Comparison of ENCODE assay signal across 1 cellular context in the genomic region with DNA sequence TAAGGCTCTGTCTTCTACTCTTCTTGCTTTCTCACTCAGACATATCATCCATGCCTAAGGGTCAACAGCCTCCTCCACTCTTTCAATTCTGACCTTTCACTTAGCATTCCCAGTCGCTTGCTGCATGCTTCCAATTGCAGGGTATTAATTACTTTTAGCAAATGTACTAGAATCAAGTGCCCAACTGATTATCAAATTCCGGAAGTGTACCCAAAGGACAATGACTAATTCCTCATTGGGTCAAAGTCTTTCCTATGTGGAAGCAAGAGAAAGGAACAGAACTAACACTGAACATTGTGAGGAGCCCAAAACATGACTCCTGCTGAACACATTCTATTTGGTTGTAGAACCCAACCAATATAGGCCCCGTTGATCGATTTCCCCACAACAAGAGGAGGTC.
TF ChIP-seq lines count a peak whose summit lies in the region.

No MANE protein-coding gene starts in this region.

TF ChIP-seq in GM23338, 12 proteins besides CTCF, POLR2A, EP300 and RAD21:
- TF ChIP-seq CREB1 (CRISPR knock-in tag; IDR thresholded peaks at IDR 0.05; ENCODE audit: low read depth) (no peak), POLR2AphosphoS5 (IDR thresholded peaks at IDR 0.05; ENCODE audit: low read depth) (no peak), ZNF114 (CRISPR knock-in tag; IDR thresholded peaks at IDR 0.05) (no peak), JUNB (IDR thresholded peaks at IDR 0.05; ENCODE audit: unreplicated experiment) (no peak), EZH2 (IDR thresholded peaks at IDR 0.05; ENCODE audit: low read depth, unreplicated experiment) (no peak), NANOG (IDR thresholded peaks at IDR 0.05; ENCODE audit: borderline replicate concordance) (no peak), ZNF331 (CRISPR knock-in tag; IDR thresholded peaks at IDR 0.05; ENCODE audit: low read depth) (no peak)
- TF ChIP-seq, protein P1, sequence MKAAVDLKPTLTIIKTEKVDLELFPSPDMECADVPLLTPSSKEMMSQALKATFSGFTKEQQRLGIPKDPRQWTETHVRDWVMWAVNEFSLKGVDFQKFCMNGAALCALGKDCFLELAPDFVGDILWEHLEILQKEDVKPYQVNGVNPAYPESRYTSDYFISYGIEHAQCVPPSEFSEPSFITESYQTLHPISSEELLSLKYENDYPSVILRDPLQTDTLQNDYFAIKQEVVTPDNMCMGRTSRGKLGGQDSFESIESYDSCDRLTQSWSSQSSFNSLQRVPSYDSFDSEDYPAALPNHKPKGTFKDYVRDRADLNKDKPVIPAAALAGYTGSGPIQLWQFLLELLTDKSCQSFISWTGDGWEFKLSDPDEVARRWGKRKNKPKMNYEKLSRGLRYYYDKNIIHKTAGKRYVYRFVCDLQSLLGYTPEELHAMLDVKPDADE (IDR thresholded peaks at IDR 0.05), result no peak
